16 cellular contexts compared by ENCODE assay signal in genomic region chr15:74168673-74169274, GRCh38. TPM values are rescaled to one million over a fixed set of nuclear protein-coding genes. Genes with fewer than 3 reads are reported as not detected.
"Had no signal": no experiment of that assay in that cellular context is flagged by ENCODE, and none has a peak within 500 bp of the region (broad histone marks: within the 10 kb centered on the region; RNA-seq: fewer than 3 reads in every experiment).

No MANE protein-coding gene starts in this region.

- H3K9me3 ChIP-seq: body of pancreas, left lung, spleen had no signal

- DNase-seq: activated B cell treated with CpG ODN at 0.5 μM for 24 hours; activated CD4-positive, alpha-beta T cell treated with anti-CD3 and anti-CD28 coated beads, Interleukin-2, amount 10 ng/mL, durations not matched to agents 7 days and 5 days; activated effector memory CD4-positive, alpha-beta T cell treated with Interleukin-2 at 50 U/mL for 16 hours; activated T-cell treated with anti-CD3 and anti-CD28 coated beads, Interleukin-2, amount 50 U/mL, for 24 hours; amniotic stem cell; body of pancreas; dermis blood vessel endothelial cell; erythroblast; immature natural killer cell; left lung; spleen; stimulated activated CD4-positive, alpha-beta T cell treated with anti-CD3 and anti-CD28 coated beads, Interleukin-1b, Interleukin-23, amount 100 ng/mL, for 48 hours; stimulated activated naive B cell treated with anti-CD40 and anti-IgM and Interleukin-4, amounts not matched to agents 10 μg/mL and 1 μg/mL and 100 μg/mL, for 72 hours; substantia nigra; T-helper 17 cell had no signal

- H3K27me3 ChIP-seq: body of pancreas, left lung, spleen had no signal

- H3K27ac ChIP-seq: body of pancreas, left lung had no signal

- ATAC-seq: body of pancreas; left lung; stimulated activated naive B cell treated with anti-CD40 and anti-IgM and Interleukin-4, amounts not matched to agents 10 μg/mL and 1 μg/mL and 100 μg/mL, for 72 hours; T-helper 17 cell had no signal

- H3K4me1 ChIP-seq: body of pancreas had no signal

- H3K36me3 ChIP-seq: left lung, spleen had no signal

- H3K4me3 ChIP-seq: body of pancreas, left lung, spleen had no signal

RNA-seq across cellular contexts. Expression of gene ISLR, which starts 4.7 kb away (rescaled TPM):
- total RNA-seq: activated B cell treated with CpG ODN at 0.5 μM for 24 hours; activated CD4-positive, alpha-beta T cell treated with anti-CD3 and anti-CD28 coated beads, Interleukin-2, amount 10 ng/mL, durations not matched to agents 7 days and 5 days; T-helper 17 cell had no signal
- polyA plus RNA-seq: immature natural killer cell had no signal

RNA-seq across cellular contexts. Expression of gene STRA6, which starts 33.8 kb away (rescaled TPM):
- total RNA-seq: activated B cell treated with CpG ODN at 0.5 μM for 24 hours; activated CD4-positive, alpha-beta T cell treated with anti-CD3 and anti-CD28 coated beads, Interleukin-2, amount 10 ng/mL, durations not matched to agents 7 days and 5 days; body of pancreas; mesenteric fat pad; T-helper 17 cell had no signal
- polyA plus RNA-seq: immature natural killer cell had no signal

RNA-seq across cellular contexts. Expression of gene ISLR2, which starts 38.4 kb away (rescaled TPM):
- total RNA-seq: activated B cell treated with CpG ODN at 0.5 μM for 24 hours; activated CD4-positive, alpha-beta T cell treated with anti-CD3 and anti-CD28 coated beads, Interleukin-2, amount 10 ng/mL, durations not matched to agents 7 days and 5 days; body of pancreas; dermis blood vessel endothelial cell; T-helper 17 cell had no signal
- polyA plus RNA-seq: immature natural killer cell had no signal
